ENCODE assay signal across 23 cellular contexts in the genomic region with DNA sequence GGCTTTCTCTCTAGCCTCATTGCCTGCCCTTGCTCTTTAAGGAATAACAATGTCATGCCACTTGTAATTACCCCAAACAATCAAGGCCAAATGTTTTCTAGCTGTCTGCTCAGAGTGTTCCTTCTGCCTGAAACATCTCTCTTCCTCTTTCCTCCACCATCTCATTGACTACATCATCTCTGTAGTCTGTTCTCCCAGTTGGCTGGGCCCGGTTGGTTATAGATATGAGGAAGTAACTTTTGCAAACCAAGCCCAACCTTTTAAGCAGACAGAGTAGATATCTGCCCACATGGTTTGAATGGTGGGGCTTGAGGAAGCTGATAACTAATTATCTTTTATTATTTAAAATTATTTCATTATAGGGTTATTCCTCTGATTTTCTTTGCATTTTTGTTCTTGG.
DNase-seq lines count a peak whose midpoint lies in the region; ATAC-seq and TF ChIP-seq lines count a peak whose summit lies in the region.
"Had no signal": no experiment of that assay in that cellular context is flagged by ENCODE, and none has a peak within 500 bp of the region (broad histone marks: within the 10 kb centered on the region; RNA-seq: fewer than 3 reads in every experiment).

No MANE protein-coding gene starts in this region.

- no peak overlapping the region for H3K4me2 ChIP-seq in OCI-LY7 (ENCODE audit: low read length)
- H3K4me2 ChIP-seq: KMS-11 had no signal

- POLR2A ChIA-PET in CD4-positive, alpha-beta memory T cell (lab: Charles Lee; ENCODE audit: partially characterized antibody): no interaction called here
- POLR2A ChIA-PET in OCI-LY7 (lab: Charles Lee): no interaction called here

- no peaks in the 10 kb centered on the region for H3K9me2 ChIP-seq in OCI-LY7 (ENCODE audit: insufficient read depth, low read length)

- no peaks in the 10 kb centered on the region for H3K27me3 ChIP-seq in CD4-positive, alpha-beta memory T cell (ENCODE audit: insufficient read depth, low read length)
- H3K27me3 ChIP-seq: Peyer's patch had no signal

- H3K9me3 Mint-ChIP-seq in stimulated activated naive B cell treated with anti-CD40 and anti-IgM and Interleukin-4, amounts not matched to agents 10 μg/mL and 1 μg/mL and 100 μg/mL, for 72 hours: peaks cover 5 to 12% of the 10 kb centered on the region in 2 donors
- peaks cover 0 to 10% (median 4%) of the 10 kb centered on the region in 8 donors for H3K9me3 Mint-ChIP-seq in CD4-positive, alpha-beta memory T cell

- H3K36me3 Mint-ChIP-seq in stimulated activated naive B cell treated with anti-CD40 and anti-IgM and Interleukin-4, amounts not matched to agents 10 μg/mL and 1 μg/mL and 100 μg/mL, for 72 hours: no peaks in the 10 kb centered on the region
- H3K36me3 Mint-ChIP-seq in CD4-positive, alpha-beta memory T cell: no peaks in the 10 kb centered on the region
- H3K36me3 Mint-ChIP-seq: CD4-positive, CD25-positive, alpha-beta regulatory T cell had no signal

- CTCF ChIA-PET in CD4-positive, alpha-beta memory T cell (lab: Charles Lee; ENCODE audit: partially characterized antibody): no interaction called here
- CTCF ChIA-PET in OCI-LY7 (lab: Charles Lee; ENCODE audit: unreplicated experiment): no interaction called here

- H3K36me3 ChIP-seq in CD4-positive, alpha-beta memory T cell (ENCODE audit: insufficient read depth, low read length): no peaks in the 10 kb centered on the region
- H3K36me3 ChIP-seq in OCI-LY7 (ENCODE audit: insufficient read depth, low read length): no peaks in the 10 kb centered on the region
- H3K36me3 ChIP-seq: HAP-1, Peyer's patch had no signal

- H2AFZ ChIP-seq in OCI-LY7 (ENCODE audit: low read length): no peak overlapping the region

- no peak overlapping the region for H3K27ac Mint-ChIP-seq in stimulated activated naive B cell treated with anti-CD40 and anti-IgM and Interleukin-4, amounts not matched to agents 10 μg/mL and 1 μg/mL and 100 μg/mL, for 72 hours
- H3K27ac Mint-ChIP-seq in CD4-positive, alpha-beta memory T cell: no peak overlapping the region
- H3K27ac Mint-ChIP-seq: CD4-positive, CD25-positive, alpha-beta regulatory T cell had no signal

- H3K4me3 Mint-ChIP-seq in stimulated activated naive B cell treated with anti-CD40 and anti-IgM and Interleukin-4, amounts not matched to agents 10 μg/mL and 1 μg/mL and 100 μg/mL, for 72 hours: no peak overlapping the region
- no peak overlapping the region for H3K4me3 Mint-ChIP-seq in CD4-positive, alpha-beta memory T cell
- H3K4me3 Mint-ChIP-seq: CD4-positive, CD25-positive, alpha-beta regulatory T cell had no signal

- peaks cover 0 to 7% of the 10 kb centered on the region in 2 donors for H3K27me3 Mint-ChIP-seq in stimulated activated naive B cell treated with anti-CD40 and anti-IgM and Interleukin-4, amounts not matched to agents 10 μg/mL and 1 μg/mL and 100 μg/mL, for 72 hours
- H3K27me3 Mint-ChIP-seq in CD4-positive, alpha-beta memory T cell: peaks cover 1% of the 10 kb centered on the region in 2 donors
- H3K27me3 Mint-ChIP-seq: CD4-positive, CD25-positive, alpha-beta regulatory T cell had no signal

- no peaks in the 10 kb centered on the region for H4K20me1 ChIP-seq in OCI-LY7 (ENCODE audit: insufficient read depth, low read length)

- H3K4me1 ChIP-seq in CD4-positive, alpha-beta memory T cell (ENCODE audit: insufficient read depth, low read length): no peaks in the 10 kb centered on the region
- H3K4me1 ChIP-seq in OCI-LY7 (ENCODE audit: insufficient read depth, low read length, poor library complexity, severe bottlenecking): no peaks in the 10 kb centered on the region
- H3K4me1 ChIP-seq: HAP-1, Peyer's patch had no signal

- H3K9me3 ChIP-seq in CD4-positive, alpha-beta memory T cell (ENCODE audit: control insufficient read depth in 1 of 2, low read length in 2 of 2): no peaks in the 10 kb centered on the region
- H3K9me3 ChIP-seq in OCI-LY7 (ENCODE audit: low read length): no peaks in the 10 kb centered on the region
- H3K9me3 ChIP-seq: HAP-1, Peyer's patch had no signal

- no peak overlapping the region for H3K27ac ChIP-seq in CD4-positive, alpha-beta memory T cell (ENCODE audit: low read depth, low read length)
- no peak overlapping the region for H3K27ac ChIP-seq in OCI-LY7 (ENCODE audit: low read depth, low read length, poor library complexity, severe bottlenecking)
- H3K27ac ChIP-seq: KMS-11, Peyer's patch had no signal

- no peaks in the 10 kb centered on the region for H3K4me1 Mint-ChIP-seq in stimulated activated naive B cell treated with anti-CD40 and anti-IgM and Interleukin-4, amounts not matched to agents 10 μg/mL and 1 μg/mL and 100 μg/mL, for 72 hours
- H3K4me1 Mint-ChIP-seq in CD4-positive, alpha-beta memory T cell: no peaks in the 10 kb centered on the region
- H3K4me1 Mint-ChIP-seq: CD4-positive, CD25-positive, alpha-beta regulatory T cell had no signal

- H3K79me2 ChIP-seq in OCI-LY7 (ENCODE audit: insufficient read depth, low read depth, low read length): no peaks in the 10 kb centered on the region

- no peak overlapping the region for H3K4me3 ChIP-seq in CD4-positive, alpha-beta memory T cell (ENCODE audit: low read length in 2 of 2)
- H3K4me3 ChIP-seq in OCI-LY7 (ENCODE audit: low read depth, low read length, poor library complexity, severe bottlenecking): no peak overlapping the region
- H3K4me3 ChIP-seq: HAP-1, Peyer's patch had no signal

- DNase-seq in SKM-1 (lab: John Stamatoyannopoulos, UW; ENCODE audit: unreplicated experiment) (peak; percentile 2), SKM-1 treated with dmso at 0.1 percent for 144 hours (lab: John Stamatoyannopoulos, UW; ENCODE audit: unreplicated experiment) (no peak), NAMALWA (ENCODE audit: low spot score) (peak; percentile 6), OCI-M1 (lab: John Stamatoyannopoulos, UW) (peak; percentile 57), NCI-H2029 treated with DMSO at 0.1 percent for 48 hours (lab: John Stamatoyannopoulos, UW) (no peak), OCI-LY7 (ENCODE audit: low spot score) (no peak)
- no peak for DNase-seq in stimulated activated naive B cell treated with anti-CD40 and anti-IgM and Interleukin-4, amounts not matched to agents 10 μg/mL and 1 μg/mL and 100 μg/mL, for 72 hours
- no peak for DNase-seq in CD4-positive, alpha-beta memory T cell
- DNase-seq: 8988T; CD4-positive, CD25-positive, alpha-beta regulatory T cell; DMS153; GF-D8; NCI-H1694 treated with DMSO at 0.1 percent for 48 hours; NCI-H2107; NCI-H510A; NCI-H748 treated with DMSO at 0.1 percent for 48 hours; NK-92 treated with Interleukin-12 subunit alpha and Interleukin-12 subunit beta, amount 100 ng/mL, for 24 hours; Peyer's patch; T-helper 1 cell; T-helper 9 cell had no signal

- TF ChIP-seq CTCF in OCI-LY7 (conservative IDR thresholded peaks at IDR 0.05; ENCODE audit: low read length): no peak

- intact Hi-C loops in CD4-positive, alpha-beta memory T cell (cut with micrococcal nuclease): no loop called here
- intact Hi-C loops in OCI-LY7 (cut with micrococcal nuclease; ENCODE audit: unreplicated experiment): no loop called here

- peak; percentile 62 to 74 for ATAC-seq in stimulated activated naive B cell treated with anti-CD40 and anti-IgM and Interleukin-4, amounts not matched to agents 10 μg/mL and 1 μg/mL and 100 μg/mL, for 72 hours (replicated peaks)
- ATAC-seq: HepG2 had no signal

- BruUV-seq in OCI-LY7 (replicated peaks; lab: Mats Ljungman, UMichigan): no TSS peak

Comparison
In these comparisons a context has a peak if more than half of its experiments do, and no peak if none do; other contexts are left out.
1. DNase-seq: peak in SKM-1 (single experiment), NAMALWA (single experiment) and OCI-M1 (single experiment); none in SKM-1 treated with dmso at 0.1 percent for 144 hours (single experiment), stimulated activated naive B cell treated with anti-CD40 and anti-IgM and Interleukin-4, amounts not matched to agents 10 μg/mL and 1 μg/mL and 100 μg/mL, for 72 hours (single experiment), NCI-H2029 treated with DMSO at 0.1 percent for 48 hours (single experiment), CD4-positive, alpha-beta memory T cell (0 of 5) and OCI-LY7 (single experiment).